ENCODE assay signal across 10 cellular contexts in genomic region chr7:73377413-73378200, GRCh38. TPM values are rescaled to one million over a fixed set of nuclear protein-coding genes. Genes with fewer than 3 reads are reported as not detected.
"Had no signal": no experiment of that assay in that cellular context is flagged by ENCODE, and none has a peak within 500 bp of the region (broad histone marks: within the 10 kb centered on the region; RNA-seq: fewer than 3 reads in every experiment).

No MANE protein-coding gene starts in this region.

RNA-seq across cellular contexts. Expression of gene FKBP6, which starts 49.6 kb away (rescaled TPM):
- total RNA-seq: activated CD4-positive, alpha-beta T cell treated with anti-CD3 and anti-CD28 coated beads for 36 hours; activated CD4-positive, alpha-beta T cell treated with anti-CD3 and anti-CD28 coated beads, Interleukin-2, amount 10 ng/mL, durations not matched to agents 7 days and 5 days; activated CD8-positive, alpha-beta T cell treated with anti-CD3 and anti-CD28 coated beads, Interleukin-2, amount 10 ng/mL, durations not matched to agents 7 days and 5 days; activated naive CD4-positive, alpha-beta T cell treated with anti-CD3 and anti-CD28 coated beads, Interleukin-2, amount 50 U/mL, for 72 hours; activated T-helper 2 cell treated with anti-CD3 and anti-CD28 coated beads, Interferon-gamma antibody, Interleukin-2, Interleukin-4, amounts not matched to agents 10 μg/mL and 5 μg/mL and 100 μg/mL, durations not matched to agents 14 hours and 24 hours and 36 hours; cardiac muscle cell; MCF 10A; OCI-LY7; PC-9; Right ventricle myocardium superior had no signal
- polyA plus RNA-seq: cardiac muscle cell had no signal

RNA-seq across cellular contexts. Expression of gene TRIM50, which starts 49.7 kb away (rescaled TPM):
- total RNA-seq: activated CD4-positive, alpha-beta T cell treated with anti-CD3 and anti-CD28 coated beads for 36 hours; activated CD4-positive, alpha-beta T cell treated with anti-CD3 and anti-CD28 coated beads, Interleukin-2, amount 10 ng/mL, durations not matched to agents 7 days and 5 days; activated CD8-positive, alpha-beta T cell treated with anti-CD3 and anti-CD28 coated beads, Interleukin-2, amount 10 ng/mL, durations not matched to agents 7 days and 5 days; activated T-helper 2 cell treated with anti-CD3 and anti-CD28 coated beads, Interferon-gamma antibody, Interleukin-2, Interleukin-4, amounts not matched to agents 10 μg/mL and 5 μg/mL and 100 μg/mL, durations not matched to agents 14 hours and 24 hours and 36 hours; cardiac muscle cell; MCF 10A; PC-9 had no signal
- polyA plus RNA-seq: cardiac muscle cell had no signal

RNA-seq across cellular contexts. Expression of gene FZD9, which starts 56.0 kb away (rescaled TPM):
- total RNA-seq: activated CD4-positive, alpha-beta T cell treated with anti-CD3 and anti-CD28 coated beads, Interleukin-2, amount 10 ng/mL, durations not matched to agents 7 days and 5 days; MCF 10A; OCI-LY7 had no signal
